In genomic region chr1:212070720-212071302, GRCh38 we compare ENCODE assay signal across 8 cellular contexts. TPM values are rescaled to one million over a fixed set of nuclear protein-coding genes. Genes with fewer than 3 reads are reported as not detected.
DNase-seq lines count a peak whose midpoint lies in the region; ATAC-seq and TF ChIP-seq lines count a peak whose summit lies in the region.

No MANE protein-coding gene starts in this region.

- POLR2A ChIA-PET in RWPE1 (lab: Yijun Ruan, JAX; ENCODE audit: low non-redundant PET): no interaction called here
- POLR2A ChIA-PET in activated CD4-positive, alpha-beta T cell treated with anti-CD3 and anti-CD28 coated beads for 36 hours (lab: Charles Lee): interaction anchor here (0.8 kb wide), 1 partner anchor 241 kb away, joined by 4 read pairs; no protein-coding TSS in a partner anchor

- peak; percentile 18 to 35 for DNase-seq in AML-193 (lab: John Stamatoyannopoulos, UW)
- peak; percentile 22 for DNase-seq in GM20000 (ENCODE audit: low spot score)
- peak; percentile 20 for DNase-seq in RWPE1 (ENCODE audit: low spot score)
- DNase-seq in erythroblast (lab: John Stamatoyannopoulos, UW): peak; percentile 10 to 46
- no peak for DNase-seq in natural killer cell
- DNase-seq in activated CD4-positive, alpha-beta T cell treated with anti-CD3 and anti-CD28 coated beads for 36 hours: no peak

- no peak overlapping the region for H3K4me3 Mint-ChIP-seq in natural killer cell
- no peak overlapping the region for H3K4me3 Mint-ChIP-seq in activated CD4-positive, alpha-beta T cell treated with anti-CD3 and anti-CD28 coated beads for 36 hours

- TF ChIP-seq CTCF in GM20000 (IDR thresholded peaks at IDR 0.05; ENCODE audit: extremely low read depth, missing control alignments) (peak; percentile 28), RWPE1 (conservative IDR thresholded peaks at IDR 0.05; ENCODE audit: low read depth) (peak; percentile 57), natural killer cell (IDR thresholded peaks at IDR 0.05) (peak; percentile 80)

- H3K27ac ChIP-seq in RWPE1: no peak overlapping the region

- no peak overlapping the region for H3K27ac Mint-ChIP-seq in natural killer cell
- H3K27ac Mint-ChIP-seq in activated CD4-positive, alpha-beta T cell treated with anti-CD3 and anti-CD28 coated beads for 36 hours: no peak overlapping the region

- H3K36me3 Mint-ChIP-seq in natural killer cell: no peaks in the 10 kb centered on the region
- H3K36me3 Mint-ChIP-seq in activated CD4-positive, alpha-beta T cell treated with anti-CD3 and anti-CD28 coated beads for 36 hours (ENCODE audit: low read depth): peaks cover 59% of the 10 kb centered on the region

- ATAC-seq in natural killer cell: peak in 2 of 3 donors; percentile 72 to 75
- ATAC-seq in HG02970 (IDR thresholded peaks at IDR 0.05; ENCODE audit: low FRiP score, unreplicated experiment): no peak
- ATAC-seq in HG03025 (IDR thresholded peaks at IDR 0.05; ENCODE audit: low FRiP score, unreplicated experiment): no peak
- no peak for ATAC-seq in activated CD4-positive, alpha-beta T cell treated with anti-CD3 and anti-CD28 coated beads for 36 hours

- no peaks in the 10 kb centered on the region for H3K27me3 Mint-ChIP-seq in natural killer cell (ENCODE audit: low read depth in 2 of 2)
- H3K27me3 Mint-ChIP-seq in activated CD4-positive, alpha-beta T cell treated with anti-CD3 and anti-CD28 coated beads for 36 hours: no peaks in the 10 kb centered on the region

- intact Hi-C loops in natural killer cell (cut with micrococcal nuclease): loop anchor here (1.0 kb wide), 2 partner anchors 220 to 297 kb away; no protein-coding TSS in a partner anchor
- intact Hi-C loops in activated CD4-positive, alpha-beta T cell treated with anti-CD3 and anti-CD28 coated beads for 36 hours (cut with DNase I, micrococcal nuclease): loop anchor here (1.0 to 5.0 kb wide), 2 partner anchors 216 to 297 kb away; partner anchors contain the start of gene PPP2R5A (in 1 of the 2)

- no peak for TF ChIP-seq POLR2A in erythroblast (IDR thresholded peaks at IDR 0.05; ENCODE audit: low read length)

- H3K4me1 Mint-ChIP-seq in natural killer cell: no peaks in the 10 kb centered on the region
- H3K4me1 Mint-ChIP-seq in activated CD4-positive, alpha-beta T cell treated with anti-CD3 and anti-CD28 coated beads for 36 hours: no peaks in the 10 kb centered on the region

- H3K9me3 Mint-ChIP-seq in natural killer cell: no peaks in the 10 kb centered on the region
- H3K9me3 Mint-ChIP-seq in activated CD4-positive, alpha-beta T cell treated with anti-CD3 and anti-CD28 coated beads for 36 hours (ENCODE audit: low read depth): no peaks in the 10 kb centered on the region

- CTCF ChIA-PET in RWPE1 (lab: Yijun Ruan, JAX): interaction anchor here (0.6 to 3.1 kb wide), 29 partner anchors 9 to 1708 kb away, joined by 3 to 53 read pairs (median 4); partner anchors contain the start of genes DTL, INTS7 and NENF
- CTCF ChIA-PET in activated CD4-positive, alpha-beta T cell treated with anti-CD3 and anti-CD28 coated beads for 36 hours (lab: Charles Lee): interaction anchor here (0.7 to 3.3 kb wide), 23 partner anchors 9 to 386 kb away, joined by 3 to 32 read pairs (median 5); no protein-coding TSS in a partner anchor

RNA-seq across cellular contexts. Expression of gene DTL, which starts 35.3 kb away (rescaled TPM):
- total RNA-seq in natural killer cell: 1 to 10 TPM; 1.1 to 4.0 (median 3.3) TPM
- total RNA-seq in activated CD4-positive, alpha-beta T cell treated with anti-CD3 and anti-CD28 coated beads for 36 hours: 100 to 1,000 TPM in 1 of 2 experiments, 10 to 100 TPM in 1; 82.1 to 114 TPM

RNA-seq across cellular contexts. Expression of gene INTS7, which starts 35.5 kb away (rescaled TPM):
- total RNA-seq in natural killer cell: 10 to 100 TPM in 2 of 3 donors, 1 to 10 TPM in 1; 10.0 to 20.3 (median 11.0) TPM
- total RNA-seq in activated CD4-positive, alpha-beta T cell treated with anti-CD3 and anti-CD28 coated beads for 36 hours: 10 to 100 TPM; 23.7 to 28.6 TPM

Comparison
In these comparisons a context has a peak if more than half of its experiments do, and no peak if none do; other contexts are left out.
1. DNase-seq: peak in AML-193 (2 of 2), GM20000 (single experiment), RWPE1 (single experiment) and erythroblast (2 of 2); none in natural killer cell (single experiment) and activated CD4-positive, alpha-beta T cell treated with anti-CD3 and anti-CD28 coated beads for 36 hours (single experiment).
2. CTCF ChIP-seq: peak in every context shown above with its lines; median percentile 80 in natural killer cell; 57 in RWPE1; 28 in GM20000.
3. ATAC-seq: peak in natural killer cell (2 of 3); none in HG02970 (single experiment), HG03025 (single experiment) and activated CD4-positive, alpha-beta T cell treated with anti-CD3 and anti-CD28 coated beads for 36 hours (single experiment).
4. RNA of gene DTL, which starts 35.3 kb away (total RNA-seq): 82.1 to 114 TPM in activated CD4-positive, alpha-beta T cell treated with anti-CD3 and anti-CD28 coated beads for 36 hours; 1.1 to 4.0 TPM in natural killer cell; every median in the first group is over 10 times any median in the second.